Comparison of ENCODE assay signal across 8 cellular contexts in the genomic region with DNA sequence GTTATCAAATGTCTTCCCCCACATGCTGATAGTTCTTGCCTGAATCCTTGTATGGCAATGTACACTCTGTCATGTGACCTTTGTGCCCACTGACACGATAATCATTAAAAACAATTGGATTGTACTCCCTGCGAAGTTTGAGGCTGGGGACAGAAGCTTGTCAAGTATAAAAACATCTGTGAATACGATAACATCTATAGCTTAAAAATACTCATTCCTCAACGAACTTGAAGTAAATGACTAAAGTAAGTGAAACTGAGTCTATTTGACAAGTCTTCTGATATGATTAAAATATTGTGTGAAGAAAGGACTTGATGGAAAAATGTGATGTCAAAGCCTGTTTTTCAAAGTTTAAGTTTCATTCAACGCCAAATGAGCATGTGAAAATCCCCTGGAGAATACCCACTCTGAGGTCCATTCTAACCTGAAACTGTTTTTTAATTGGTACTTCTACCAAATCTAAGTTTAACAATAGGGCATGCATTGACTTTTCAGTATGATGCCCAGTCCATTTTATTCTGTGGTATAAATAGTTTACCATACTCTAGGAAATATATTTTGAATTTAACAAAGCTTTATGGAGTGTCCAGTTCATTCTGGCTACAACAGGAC.
"Had no signal": no experiment of that assay in that cellular context is flagged by ENCODE, and none has a peak within 500 bp of the region (broad histone marks: within the 10 kb centered on the region; RNA-seq: fewer than 3 reads in every experiment).

No MANE protein-coding gene starts in this region.

- H3K4me1 Mint-ChIP-seq: immature natural killer cell, neural crest cell, T-helper 17 cell had no signal

- DNase-seq: activated CD4-positive, CD25-positive, alpha-beta regulatory T cell treated with anti-CD3 and anti-CD28 coated beads, Interleukin-2, amount 50 U/mL, for 72 hours; glutamatergic neuron; immature natural killer cell; lower lobe of right lung; sigmoid colon; T-helper 17 cell had no signal

- H3K4me3 Mint-ChIP-seq: immature natural killer cell, mesothelial cell of epicardium, neural crest cell, T-helper 17 cell had no signal

- H3K27ac Mint-ChIP-seq: immature natural killer cell, mesothelial cell of epicardium, T-helper 17 cell had no signal

- H3K36me3 Mint-ChIP-seq: immature natural killer cell, mesothelial cell of epicardium had no signal

- ATAC-seq: lower lobe of right lung, T-helper 17 cell had no signal

- H3K9me3 Mint-ChIP-seq: mesothelial cell of epicardium, neural crest cell had no signal
